Comparison of ENCODE assay signal across 9 cellular contexts in genomic region chr2:232928564-232929302, GRCh38. TPM values are rescaled to one million over a fixed set of nuclear protein-coding genes. Genes with fewer than 3 reads are reported as not detected.
DNase-seq lines count a peak whose midpoint lies in the region; ATAC-seq and TF ChIP-seq lines count a peak whose summit lies in the region.
"Had no signal": no experiment of that assay in that cellular context is flagged by ENCODE, and none has a peak within 500 bp of the region (broad histone marks: within the 10 kb centered on the region; RNA-seq: fewer than 3 reads in every experiment).

No MANE protein-coding gene starts in this region.

- peaks cover 21% of the 10 kb centered on the region for H3K4me1 Mint-ChIP-seq in stimulated activated naive CD8-positive, alpha-beta T cell treated with anti-CD3 and anti-CD28 coated beads, Interleukin-15, Interleukin-2, amounts not matched to agents 100 ng/mL and 50 ng/mL, for 24 hours (ENCODE audit: low read depth)
- peaks cover 6% of the 10 kb centered on the region for H3K4me1 Mint-ChIP-seq in chondrocyte (ENCODE audit: low read depth)
- H3K4me1 Mint-ChIP-seq in naive B cell = peaks cover 8 to 17% (median 9%) of the 10 kb centered on the region in 3 donors

- no peak for TF ChIP-seq CTCF in chondrocyte (IDR thresholded peaks at IDR 0.05)

- H3K27me3 Mint-ChIP-seq in stimulated activated naive CD8-positive, alpha-beta T cell treated with anti-CD3 and anti-CD28 coated beads, Interleukin-15, Interleukin-2, amounts not matched to agents 100 ng/mL and 50 ng/mL, for 24 hours = peaks cover 64% of the 10 kb centered on the region
- H3K27me3 Mint-ChIP-seq in chondrocyte (ENCODE audit: low read depth) (peaks cover 46% of the 10 kb centered on the region), naive B cell (peaks cover 53 to 77% (median 56%) of the 10 kb centered on the region in 3 donors)

- H3K27ac Mint-ChIP-seq in stimulated activated naive CD8-positive, alpha-beta T cell treated with anti-CD3 and anti-CD28 coated beads, Interleukin-15, Interleukin-2, amounts not matched to agents 100 ng/mL and 50 ng/mL, for 24 hours = no peak overlapping the region
- H3K27ac Mint-ChIP-seq in chondrocyte (ENCODE audit: unreplicated experiment) = no peak overlapping the region
- H3K27ac Mint-ChIP-seq in naive B cell = no peak overlapping the region

- peaks cover 4% of the 10 kb centered on the region for H3K36me3 Mint-ChIP-seq in stimulated activated naive CD8-positive, alpha-beta T cell treated with anti-CD3 and anti-CD28 coated beads, Interleukin-15, Interleukin-2, amounts not matched to agents 100 ng/mL and 50 ng/mL, for 24 hours (ENCODE audit: low read depth)
- H3K36me3 Mint-ChIP-seq in chondrocyte (ENCODE audit: low read depth) = peaks cover 3% of the 10 kb centered on the region
- H3K36me3 Mint-ChIP-seq in naive B cell = peaks cover 0 to 7% of the 10 kb centered on the region in 2 donors

- DNase-seq in stimulated activated naive CD8-positive, alpha-beta T cell treated with anti-CD3 and anti-CD28 coated beads, Interleukin-15, Interleukin-2, amounts not matched to agents 100 U/mL and 50 U/mL, for 24 hours = no peak
- no peak for DNase-seq in chondrocyte (ENCODE audit: low spot score)
- no peak for DNase-seq in naive B cell
- DNase-seq in NCI-H510A treated with DMSO at 0.1 percent for 48 hours (lab: John Stamatoyannopoulos, UW) = no peak
- no peak for DNase-seq in NCI-H446 (lab: John Stamatoyannopoulos, UW)
- DNase-seq: stimulated activated naive CD4-positive, alpha-beta T cell had no signal

- no peak for ATAC-seq in stimulated activated naive CD8-positive, alpha-beta T cell treated with anti-CD3 and anti-CD28 coated beads, Interleukin-15, Interleukin-2, amounts not matched to agents 100 U/mL and 50 U/mL, for 24 hours
- no peak for ATAC-seq in naive B cell (ENCODE audit: low read depth in 2 of 2)
- no peak for ATAC-seq in HG03159 (IDR thresholded peaks at IDR 0.05; ENCODE audit: unreplicated experiment)
- no peak for ATAC-seq in HG03175 (IDR thresholded peaks at IDR 0.05; ENCODE audit: unreplicated experiment)

- H3K4me3 Mint-ChIP-seq in stimulated activated naive CD8-positive, alpha-beta T cell treated with anti-CD3 and anti-CD28 coated beads, Interleukin-15, Interleukin-2, amounts not matched to agents 100 ng/mL and 50 ng/mL, for 24 hours = peak overlapping the region; percentile 39
- H3K4me3 Mint-ChIP-seq in chondrocyte (ENCODE audit: unreplicated experiment) = peak overlapping the region; percentile 58
- H3K4me3 Mint-ChIP-seq in naive B cell = peak overlapping the region; percentile 65 to 91 (median 80)

- no peaks in the 10 kb centered on the region for H3K9me3 Mint-ChIP-seq in stimulated activated naive CD8-positive, alpha-beta T cell treated with anti-CD3 and anti-CD28 coated beads, Interleukin-15, Interleukin-2, amounts not matched to agents 100 ng/mL and 50 ng/mL, for 24 hours
- H3K9me3 Mint-ChIP-seq in chondrocyte (ENCODE audit: low read depth) = peaks cover 3% of the 10 kb centered on the region
- peaks cover 0 to 8% (median 3%) of the 10 kb centered on the region in 7 donors for H3K9me3 Mint-ChIP-seq in naive B cell

RNA-seq across cellular contexts. Expression of gene SNORC, which starts 58.7 kb away (rescaled TPM):
- total RNA-seq in chondrocyte = 2.1 to 3.4 TPM (median 2.2 TPM) in 3 replicates
- polyA plus RNA-seq in naive B cell (ENCODE audit: low read depth in 6 of 6) = under 1 TPM in 1 of 6 donors, not detected in 5; 0.12 TPM
